ENCODE assay signal across 13 cellular contexts in genomic region chr6:98054453-98054852, GRCh38.
DNase-seq lines count a peak whose midpoint lies in the region; ATAC-seq and TF ChIP-seq lines count a peak whose summit lies in the region.
"Had no signal": no experiment of that assay in that cellular context is flagged by ENCODE, and none has a peak within 500 bp of the region (broad histone marks: within the 10 kb centered on the region; RNA-seq: fewer than 3 reads in every experiment).

No MANE protein-coding gene starts in this region.

- H3K4me2 ChIP-seq in OCI-LY7 (ENCODE audit: low read length), result no peak overlapping the region

- H3K4me3 ChIP-seq in OCI-LY7 (ENCODE audit: low read depth, low read length, poor library complexity, severe bottlenecking) (no peak overlapping the region), body of pancreas (no peak overlapping the region)
- H3K4me3 ChIP-seq: uterus had no signal

- in situ Hi-C loops in GM13977 (cut with MboI; ENCODE audit: low pct_unique_long_range_greater_than_20kb, low sequenced_read_pairs, unreplicated experiment), result no loop called here

- no TSS peak for BruUV-seq in OCI-LY7 (replicated peaks; lab: Mats Ljungman, UMichigan)

- DNase-seq in GM13977 (ENCODE audit: low spot score), result no peak
- DNase-seq in OCI-LY7 (ENCODE audit: low spot score), result peak; percentile 3
- peak; percentile 7 for DNase-seq in iPS-NIHi11 (ENCODE audit: low spot score)
- DNase-seq in body of pancreas, result no peak
- DNase-seq in T1000 (lab: John Stamatoyannopoulos, UW), result no peak
- DNase-seq in activated CD4-positive, alpha-beta T cell treated with anti-CD3 and anti-CD28 coated beads, Interleukin-2, amount 50 U/mL, for 48 hours, result no peak
- DNase-seq: H7; MV-4-11; stimulated activated CD4-positive, alpha-beta T cell treated with anti-CD3 and anti-CD28 coated beads, Interleukin-2, amount 100 ng/mL, for 48 hours; uterus had no signal

- intact Hi-C loops in OCI-LY7 (cut with micrococcal nuclease; ENCODE audit: unreplicated experiment) (no loop called here), body of pancreas (cut with DNase I) (no loop called here)

- 50 to 56% methylated on average over 2 of the region's 2 CpGs for WGBS in body of pancreas, 2 donors

- no peak overlapping the region for H3K27ac ChIP-seq in OCI-LY7 (ENCODE audit: low read depth, low read length, poor library complexity, severe bottlenecking)
- no peak overlapping the region for H3K27ac ChIP-seq in body of pancreas
- H3K27ac ChIP-seq: uterus had no signal

- H3K4me1 ChIP-seq in OCI-LY7 (ENCODE audit: insufficient read depth, low read length, poor library complexity, severe bottlenecking), result no peaks in the 10 kb centered on the region
- no peaks in the 10 kb centered on the region for H3K4me1 ChIP-seq in body of pancreas
- H3K4me1 ChIP-seq: uterus had no signal

- TF ChIP-seq CTCF in GM13977 (IDR thresholded peaks at IDR 0.05; ENCODE audit: extremely low read depth, insufficient read depth, missing control alignments) (peak; percentile 18), OCI-LY7 (conservative IDR thresholded peaks at IDR 0.05; ENCODE audit: low read length) (peak; percentile 59), body of pancreas (IDR thresholded peaks at IDR 0.05) (no peak)

- H2AFZ ChIP-seq in OCI-LY7 (ENCODE audit: low read length), result no peak overlapping the region

- POLR2A ChIA-PET in OCI-LY7 (lab: Charles Lee), result no interaction called here

- H4K20me1 ChIP-seq in OCI-LY7 (ENCODE audit: insufficient read depth, low read length), result no peaks in the 10 kb centered on the region

- no peaks in the 10 kb centered on the region for H3K27me3 ChIP-seq in body of pancreas
- H3K27me3 ChIP-seq: uterus had no signal

- H3K36me3 ChIP-seq in OCI-LY7 (ENCODE audit: insufficient read depth, low read length) (no peaks in the 10 kb centered on the region), body of pancreas (replicated peaks in 1 of 2; ENCODE audit: insufficient read depth in 1 of 2, low read depth in 2 of 2) (no peaks in the 10 kb centered on the region)
- H3K36me3 ChIP-seq: uterus had no signal

- no peak for TF ChIP-seq POLR2A in body of pancreas (IDR thresholded peaks at IDR 0.05)

- ATAC-seq in HG02981 (IDR thresholded peaks at IDR 0.05; ENCODE audit: unreplicated experiment), result peak; percentile 73
- ATAC-seq in body of pancreas, result no peak
- no peak for ATAC-seq in GM21423 (IDR thresholded peaks at IDR 0.05; ENCODE audit: unreplicated experiment)
- ATAC-seq: esophagus mucosa had no signal

- no peaks in the 10 kb centered on the region for H3K79me2 ChIP-seq in OCI-LY7 (ENCODE audit: insufficient read depth, low read depth, low read length)

- no peaks in the 10 kb centered on the region for H3K9me2 ChIP-seq in OCI-LY7 (ENCODE audit: insufficient read depth, low read length)

- CTCF ChIA-PET in OCI-LY7 (lab: Charles Lee; ENCODE audit: unreplicated experiment), result no interaction called here

- H3K9me3 ChIP-seq in OCI-LY7 (ENCODE audit: low read length) (no peaks in the 10 kb centered on the region), body of pancreas (no peaks in the 10 kb centered on the region)
- H3K9me3 ChIP-seq: uterus had no signal

Comparison
In these comparisons a context has a peak if more than half of its experiments do, and no peak if none do; other contexts are left out.
1. DNase-seq: peak in OCI-LY7 (single experiment) and iPS-NIHi11 (single experiment); none in GM13977 (single experiment), body of pancreas (0 of 4), T1000 (single experiment) and activated CD4-positive, alpha-beta T cell treated with anti-CD3 and anti-CD28 coated beads, Interleukin-2, amount 50 U/mL, for 48 hours (0 of 2).
2. CTCF ChIP-seq: peak in GM13977 (single experiment) and OCI-LY7 (single experiment); none in body of pancreas (0 of 7).